Comparison of ENCODE assay signal across 16 cellular contexts in genomic region chrX:1341531-1342179, GRCh38. TPM values are rescaled to one million over a fixed set of nuclear protein-coding genes. Genes with fewer than 3 reads are reported as not detected.
"Had no signal": no experiment of that assay in that cellular context is flagged by ENCODE, and none has a peak within 500 bp of the region (broad histone marks: within the 10 kb centered on the region; RNA-seq: fewer than 3 reads in every experiment).

No MANE protein-coding gene starts in this region.

- ATAC-seq: activated T-helper 17 cell treated with anti-CD3 and anti-CD28 coated beads, Interleukin-2, amount 50 U/mL, for 72 hours; gastrocnemius medialis; heart left ventricle; left colon; stimulated activated effector memory CD8-positive, alpha-beta T cell treated with anti-CD3 and anti-CD28 coated beads, Interleukin-12 subunit alpha, Interleukin-12 subunit beta, amount 100 ng/mL, for 72 hours had no signal

- H3K4me3 ChIP-seq: gastrocnemius medialis, heart left ventricle, thyroid gland, uterus had no signal

- H3K4me3 Mint-ChIP-seq: activated T-helper 17 cell treated with anti-CD3 and anti-CD28 coated beads, Interleukin-2, amount 50 U/mL, for 72 hours; stimulated activated effector memory CD8-positive, alpha-beta T cell treated with anti-CD3 and anti-CD28 coated beads, Interleukin-12 subunit alpha, Interleukin-12 subunit beta, amount 100 ng/mL, for 72 hours had no signal

- H3K4me1 ChIP-seq: gastrocnemius medialis, parathyroid adenoma, thyroid gland, uterus had no signal

- H3K9me3 ChIP-seq: neutrophil, thyroid gland, uterus had no signal

- DNase-seq: activated CD4-positive, CD25-positive, alpha-beta regulatory T cell treated with anti-CD3 and anti-CD28 coated beads, Interleukin-2, amount 50 U/mL, for 72 hours; activated naive CD4-positive, alpha-beta T cell treated with Interleukin-2 at 50 U/mL for 16 hours; activated T-cell treated with anti-CD3 and anti-CD28 coated beads for 4 hours; anterior cingulate cortex; erythroblast; gastrocnemius medialis; left colon; naive B cell; thyroid gland; uterus had no signal

- H3K36me3 Mint-ChIP-seq: stimulated activated effector memory CD8-positive, alpha-beta T cell treated with anti-CD3 and anti-CD28 coated beads, Interleukin-12 subunit alpha, Interleukin-12 subunit beta, amount 100 ng/mL, for 72 hours had no signal

- H3K9me3 Mint-ChIP-seq: activated T-helper 17 cell treated with anti-CD3 and anti-CD28 coated beads, Interleukin-2, amount 50 U/mL, for 72 hours; stimulated activated effector memory CD8-positive, alpha-beta T cell treated with anti-CD3 and anti-CD28 coated beads, Interleukin-12 subunit alpha, Interleukin-12 subunit beta, amount 100 ng/mL, for 72 hours had no signal

- H3K27me3 Mint-ChIP-seq: naive B cell had no signal

- H3K27ac ChIP-seq: gastrocnemius medialis, heart left ventricle, neutrophil, parathyroid adenoma, thyroid gland, uterus had no signal

- H3K36me3 ChIP-seq: gastrocnemius medialis, neutrophil, thyroid gland, uterus had no signal

- H3K27me3 ChIP-seq: gastrocnemius medialis, heart left ventricle, neutrophil, thyroid gland, uterus had no signal

- H3K27ac Mint-ChIP-seq: activated T-helper 17 cell treated with anti-CD3 and anti-CD28 coated beads, Interleukin-2, amount 50 U/mL, for 72 hours; stimulated activated effector memory CD8-positive, alpha-beta T cell treated with anti-CD3 and anti-CD28 coated beads, Interleukin-12 subunit alpha, Interleukin-12 subunit beta, amount 100 ng/mL, for 72 hours had no signal

RNA-seq across cellular contexts. Expression of gene IL3RA, which starts 5.1 kb away (rescaled TPM):
- total RNA-seq: renal cortical epithelial cell had no signal
